15 cellular contexts compared by ENCODE assay signal in genomic region chr22:35587447-35587870, GRCh38. TPM values are rescaled to one million over a fixed set of nuclear protein-coding genes. Genes with fewer than 3 reads are reported as not detected.
DNase-seq lines count a peak whose midpoint lies in the region; ATAC-seq and TF ChIP-seq lines count a peak whose summit lies in the region.
"Had no signal": no experiment of that assay in that cellular context is flagged by ENCODE, and none has a peak within 500 bp of the region (broad histone marks: within the 10 kb centered on the region; RNA-seq: fewer than 3 reads in every experiment).

No MANE protein-coding gene starts in this region.

- no peak overlapping the region for H3K27ac ChIP-seq in prostate gland

- ATAC-seq in left cardiac atrium (peak; percentile 71 to 86), HG03469 (IDR thresholded peaks at IDR 0.05; ENCODE audit: unreplicated experiment) (no peak)

- no peaks in the 10 kb centered on the region for H3K36me3 ChIP-seq in prostate gland

- no peak overlapping the region for H3K4me3 ChIP-seq in prostate gland

- H3K4me1 ChIP-seq in prostate gland (replicated peaks): peaks cover 7% of the 10 kb centered on the region

- intact Hi-C loops in left cardiac atrium (cut with DNase I) (loop anchor here (5.0 to 10.0 kb wide), 2 partner anchors 35 to 233 kb away; no protein-coding TSS in a partner anchor), prostate gland (cut with DNase I) (no loop called here)

- in situ Hi-C loops in Caki2 (cut with HindIII; ENCODE audit: low pct_unique_long_range_greater_than_20kb, low sequenced_read_pairs): loop anchor here (10.0 kb wide), 1 partner anchor 183 kb away; the partner anchor contains the start of gene MCM5

- WGBS in prostate gland: 48% methylated on average over 6 of the region's 6 CpGs

- TF ChIP-seq POLR2A in prostate gland (IDR thresholded peaks at IDR 0.05): no peak

- DNase-seq in Caki2 (ENCODE audit: low read depth) (peak; percentile 87), NCI-H69 (lab: John Stamatoyannopoulos, UW) (peak; percentile 55), left cardiac atrium (peak; percentile 91), prostate gland (ENCODE audit: low spot score) (peak; percentile 74), NCI-H526 (lab: John Stamatoyannopoulos, UW) (no peak), activated T-cell treated with anti-CD3 and anti-CD28 coated beads for 4 hours (no peak)
- no peak for DNase-seq in activated CD4-positive, alpha-beta T cell treated with anti-CD3 and anti-CD28 coated beads, Interleukin-2, amount 50 U/mL, for 48 hours
- DNase-seq: activated CD4-positive, alpha-beta T cell treated with anti-CD3 and anti-CD28 coated beads for 1 hour; effector memory CD4-positive, alpha-beta T cell; GF-D8; NCI-H1694; occipital lobe; stimulated activated CD4-positive, alpha-beta T cell treated with anti-CD3 and anti-CD28 coated beads, Interleukin-1b, Interleukin-23, amount 100 ng/mL, for 48 hours had no signal

- TF ChIP-seq CTCF in prostate gland (IDR thresholded peaks at IDR 0.05): peak in 1 of 4 experiments; percentile 39

- H3K9me3 ChIP-seq in prostate gland: no peaks in the 10 kb centered on the region

- no peaks in the 10 kb centered on the region for H3K27me3 ChIP-seq in prostate gland (replicated peaks; ENCODE audit: insufficient read depth)

RNA-seq across cellular contexts. Expression of gene MB, which starts 29.7 kb away (rescaled TPM):
- total RNA-seq in Caki2 (2014; rRNA removed; shearing (Covaris generic); ENCODE audit: low replicate concordance): 2.5 and 5.3 TPM in 2 replicates
- total RNA-seq in left cardiac atrium (1,000 to 10,000 TPM; 7,141 to 7,312 TPM), prostate gland (10 to 100 TPM in 1 of 2 donors, 1 to 10 TPM in 1; 9.9 to 71.8 TPM)
- total RNA-seq: aorta, occipital lobe had no signal

RNA-seq across cellular contexts. Expression of gene RASD2, which starts 46.8 kb away (rescaled TPM):
- 0.09 and 0.10 TPM in 2 replicates for total RNA-seq in Caki2 (2014; rRNA removed; shearing (Covaris generic); ENCODE audit: low replicate concordance)
- total RNA-seq in left cardiac atrium (1 to 10 TPM; 2.7 to 4.0 TPM), prostate gland (1 to 10 TPM; 6.2 to 8.0 TPM)

Comparison
In these comparisons a context has a peak if more than half of its experiments do, and no peak if none do; other contexts are left out.
1. DNase-seq: peak in Caki2 (single experiment), NCI-H69 (single experiment), left cardiac atrium (single experiment) and prostate gland (single experiment); none in activated CD4-positive, alpha-beta T cell treated with anti-CD3 and anti-CD28 coated beads, Interleukin-2, amount 50 U/mL, for 48 hours (0 of 2), NCI-H526 (0 of 2) and activated T-cell treated with anti-CD3 and anti-CD28 coated beads for 4 hours (single experiment).
2. RNA of gene MB, which starts 29.7 kb away (total RNA-seq): 7,141 to 7,312 TPM in left cardiac atrium; 9.9 to 71.8 TPM in prostate gland and 2.5 to 5.3 TPM in Caki2; every median in the first group is over 10 times any median in the second.